Comparison of ENCODE assay signal across 28 cellular contexts in the genomic region with DNA sequence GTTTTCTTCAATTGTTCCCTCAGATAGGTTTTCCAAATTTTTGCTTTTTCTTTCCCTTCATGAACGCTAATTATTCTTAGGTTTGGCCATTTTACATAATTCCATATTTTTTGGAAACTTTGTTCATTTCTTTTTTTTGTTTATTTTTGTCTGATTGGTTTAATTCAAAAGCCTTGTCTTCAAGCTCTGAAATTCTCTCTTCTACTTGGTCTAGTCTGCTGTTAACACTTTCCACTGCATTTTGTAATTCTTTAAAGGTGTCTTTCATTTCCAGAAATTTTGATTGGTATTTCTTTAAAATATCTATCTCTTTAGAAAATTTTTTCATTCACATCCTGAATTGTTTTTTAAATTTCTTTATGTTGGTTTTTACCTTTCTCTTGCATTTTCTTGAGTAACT.
"Had no signal": no experiment of that assay in that cellular context is flagged by ENCODE, and none has a peak within 500 bp of the region (broad histone marks: within the 10 kb centered on the region; RNA-seq: fewer than 3 reads in every experiment).

No MANE protein-coding gene starts in this region.

- H3K36me3 ChIP-seq: neural progenitor cell, ovary, right lobe of liver, sigmoid colon, spleen, suprapubic skin, tibial artery, transverse colon, upper lobe of right lung, uterus had no signal

- DNase-seq: natural killer cell; occipital lobe; ovary; posterior cingulate gyrus; psoas muscle; right cardiac atrium; right lobe of liver; sigmoid colon; spleen; stimulated activated CD4-positive, alpha-beta T cell treated with anti-CD3 and anti-CD28 coated beads, Interleukin-12 subunit alpha, Interleukin-12 subunit beta, amount 100 ng/mL, for 4 hours; stimulated activated CD4-positive, alpha-beta T cell treated with anti-CD3 and anti-CD28 coated beads, Interleukin-1b, Interleukin-23, amount 100 ng/mL, for 48 hours; stimulated activated CD4-positive, alpha-beta T cell treated with anti-CD3 and anti-CD28 coated beads, Interleukin-4, amount 100 ng/mL, for 1 hour; stimulated activated CD4-positive, alpha-beta T cell treated with anti-CD3 and anti-CD28 coated beads, Interleukin-4, amount 100 ng/mL, for 4 hours; stimulated activated CD8-positive, alpha-beta memory T cell treated with anti-CD3 and anti-CD28 coated beads, Interleukin-4, amount 100 ng/mL, for 48 hours; stimulated activated naive CD4-positive, alpha-beta T cell; stimulated activated naive CD8-positive, alpha-beta T cell treated with anti-CD3 and anti-CD28 coated beads, Interleukin-15, amount 100 ng/mL, for 72 hours; stimulated activated naive CD8-positive, alpha-beta T cell treated with anti-CD3 and anti-CD28 coated beads, Interleukin-15, Interleukin-2, amounts not matched to agents 100 U/mL and 50 U/mL, for 24 hours; substantia nigra; testis; tibial artery; transverse colon; upper lobe of right lung; uterus had no signal

- ATAC-seq: natural killer cell; psoas muscle; right cardiac atrium; right lobe of liver; stimulated activated memory B cell treated with anti-CD40 and anti-IgM and Interleukin-4, amounts not matched to agents 10 μg/mL and 1 μg/mL and 100 μg/mL, for 72 hours; stimulated activated naive CD8-positive, alpha-beta T cell treated with anti-CD3 and anti-CD28 coated beads, Interleukin-15, amount 100 ng/mL, for 72 hours; stimulated activated naive CD8-positive, alpha-beta T cell treated with anti-CD3 and anti-CD28 coated beads, Interleukin-15, Interleukin-2, amounts not matched to agents 100 U/mL and 50 U/mL, for 24 hours; upper lobe of right lung had no signal

- H3K27ac ChIP-seq: neural progenitor cell, ovary, parathyroid adenoma, psoas muscle, right lobe of liver, sigmoid colon, spleen, suprapubic skin, testis, transverse colon, upper lobe of right lung, uterus had no signal

- H3K4me1 ChIP-seq: neural progenitor cell, parathyroid adenoma, uterus had no signal

- H3K4me3 ChIP-seq: neural progenitor cell, ovary, psoas muscle, right lobe of liver, sigmoid colon, smooth muscle cell, spleen, suprapubic skin, testis, tibial artery, transverse colon, upper lobe of right lung, uterus had no signal

- H3K9me3 ChIP-seq: ovary, psoas muscle, right lobe of liver, sigmoid colon, suprapubic skin, testis, tibial artery, transverse colon, upper lobe of right lung, uterus had no signal

- H3K27me3 ChIP-seq: neural progenitor cell, ovary, right lobe of liver, sigmoid colon, spleen, suprapubic skin, testis, tibial artery, transverse colon, upper lobe of right lung, uterus had no signal
